28 cellular contexts compared by ENCODE assay signal in the genomic region with DNA sequence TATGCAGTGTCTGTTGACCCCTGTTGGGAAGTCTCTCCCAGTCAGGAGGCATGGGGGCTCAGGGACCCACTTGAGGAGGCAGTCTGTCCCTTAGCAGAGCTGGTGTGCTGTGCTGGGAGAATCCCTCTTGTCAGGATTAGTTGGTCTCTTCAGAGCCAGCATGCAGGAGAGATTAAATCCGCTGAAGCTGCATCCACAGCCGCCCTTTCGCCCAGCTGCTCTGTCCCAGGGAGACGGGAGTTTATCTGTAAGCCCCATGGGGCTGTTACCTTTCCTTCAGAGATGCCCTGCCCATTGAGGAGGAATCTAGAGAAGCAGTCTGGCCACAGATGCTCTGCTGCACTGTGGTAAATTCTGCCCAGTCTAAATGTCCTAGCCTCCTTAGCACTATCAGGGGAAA. TPM values are rescaled to one million over a fixed set of nuclear protein-coding genes. Genes with fewer than 3 reads are reported as not detected.
"Had no signal": no experiment of that assay in that cellular context is flagged by ENCODE, and none has a peak within 500 bp of the region (broad histone marks: within the 10 kb centered on the region; RNA-seq: fewer than 3 reads in every experiment).

No MANE protein-coding gene starts in this region.

- H3K4me1 ChIP-seq: gastrocnemius medialis, prostate gland, right atrium auricular region, testis, tibial artery had no signal

- H3K36me3 ChIP-seq: gastrocnemius medialis, prostate gland, right atrium auricular region, tibial artery had no signal

- H3K9me3 Mint-ChIP-seq: type B pancreatic cell had no signal

- H3K4me3 Mint-ChIP-seq: memory B cell; natural killer cell; stimulated activated effector memory CD8-positive, alpha-beta T cell treated with anti-CD3 and anti-CD28 coated beads, Interleukin-12 subunit alpha, Interleukin-12 subunit beta, amount 100 ng/mL, for 72 hours; type B pancreatic cell had no signal

- H3K9me3 ChIP-seq: gastrocnemius medialis, prostate gland, right atrium auricular region, testis, tibial artery had no signal

- H3K4me3 ChIP-seq: gastrocnemius medialis, lung, prostate gland, right atrium auricular region, smooth muscle cell, testis, tibial artery had no signal

- H3K27me3 ChIP-seq: gastrocnemius medialis, right atrium auricular region, testis, tibial artery had no signal

- H3K4me2 ChIP-seq: smooth muscle cell had no signal

- H3K27ac ChIP-seq: epithelial cell of prostate, gastrocnemius medialis, prostate gland, right atrium auricular region, testis, tibial artery had no signal

- H3K27ac Mint-ChIP-seq: memory B cell; stimulated activated effector memory CD8-positive, alpha-beta T cell treated with anti-CD3 and anti-CD28 coated beads, Interleukin-12 subunit alpha, Interleukin-12 subunit beta, amount 100 ng/mL, for 72 hours; type B pancreatic cell had no signal

- H3K4me1 Mint-ChIP-seq: memory B cell had no signal

- ATAC-seq: esophagus mucosa; gastrocnemius medialis; left ventricle myocardium superior; natural killer cell; sciatic nerve; stimulated activated effector memory CD8-positive, alpha-beta T cell treated with anti-CD3 and anti-CD28 coated beads, Interleukin-12 subunit alpha, Interleukin-12 subunit beta, amount 100 ng/mL, for 72 hours had no signal

- DNase-seq: cortex of kidney; effector CD4-positive, alpha-beta T cell; foreskin fibroblast; gastrocnemius medialis; head of caudate nucleus; left ventricle myocardium superior; natural killer cell; stimulated activated CD4-positive, alpha-beta T cell treated with anti-CD3 and anti-CD28 coated beads, Interleukin-2, amount 100 ng/mL, for 24 hours; stimulated activated CD4-positive, alpha-beta T cell treated with anti-CD3 and anti-CD28 coated beads, Interleukin-4, amount 100 ng/mL, for 24 hours; stimulated activated naive CD4-positive, alpha-beta T cell treated with Interleukin-2 at 50 U/mL for 16 hours; substantia nigra; testis; tibial artery had no signal

- H3K36me3 Mint-ChIP-seq: memory B cell; stimulated activated effector memory CD8-positive, alpha-beta T cell treated with anti-CD3 and anti-CD28 coated beads, Interleukin-12 subunit alpha, Interleukin-12 subunit beta, amount 100 ng/mL, for 72 hours; type B pancreatic cell had no signal

RNA-seq across cellular contexts. Expression of gene KLRC1, which starts 13.1 kb away (rescaled TPM):
- total RNA-seq: dermis microvascular lymphatic vessel endothelial cell, esophagus mucosa, gastrocnemius medialis, glomerular endothelial cell, osteoblast, sciatic nerve, smooth muscle cell had no signal
- polyA plus RNA-seq: neural cell, smooth muscle cell had no signal

RNA-seq across cellular contexts. Expression of gene KLRC2, which starts 30.5 kb away (rescaled TPM):
- total RNA-seq: dermis microvascular lymphatic vessel endothelial cell, gastrocnemius medialis, glomerular endothelial cell, left ventricle myocardium superior, right atrium auricular region, smooth muscle cell had no signal
- polyA plus RNA-seq: keratinocyte, smooth muscle cell had no signal

RNA-seq across cellular contexts. Expression of gene EIF2S3B, which starts 39.4 kb away (rescaled TPM):
- total RNA-seq: left ventricle myocardium superior, right atrium auricular region had no signal
- polyA plus RNA-seq: smooth muscle cell had no signal

RNA-seq across cellular contexts. Expression of gene KLRC3, which starts 45.9 kb away (rescaled TPM):
- total RNA-seq: dermis microvascular lymphatic vessel endothelial cell, esophagus mucosa, gastrocnemius medialis, glomerular endothelial cell, left ventricle myocardium superior, prostate gland, right atrium auricular region, sciatic nerve, smooth muscle cell had no signal
- polyA plus RNA-seq: keratinocyte, smooth muscle cell had no signal

RNA-seq across cellular contexts. Expression of gene KLRC4, which starts 56.8 kb away (rescaled TPM):
- total RNA-seq: dermis microvascular lymphatic vessel endothelial cell, esophagus mucosa, gastrocnemius medialis, glomerular endothelial cell, left ventricle myocardium superior, osteoblast, right atrium auricular region, smooth muscle cell, testis had no signal
- polyA plus RNA-seq: keratinocyte, smooth muscle cell had no signal
